10 cellular contexts compared by ENCODE assay signal in the genomic region with DNA sequence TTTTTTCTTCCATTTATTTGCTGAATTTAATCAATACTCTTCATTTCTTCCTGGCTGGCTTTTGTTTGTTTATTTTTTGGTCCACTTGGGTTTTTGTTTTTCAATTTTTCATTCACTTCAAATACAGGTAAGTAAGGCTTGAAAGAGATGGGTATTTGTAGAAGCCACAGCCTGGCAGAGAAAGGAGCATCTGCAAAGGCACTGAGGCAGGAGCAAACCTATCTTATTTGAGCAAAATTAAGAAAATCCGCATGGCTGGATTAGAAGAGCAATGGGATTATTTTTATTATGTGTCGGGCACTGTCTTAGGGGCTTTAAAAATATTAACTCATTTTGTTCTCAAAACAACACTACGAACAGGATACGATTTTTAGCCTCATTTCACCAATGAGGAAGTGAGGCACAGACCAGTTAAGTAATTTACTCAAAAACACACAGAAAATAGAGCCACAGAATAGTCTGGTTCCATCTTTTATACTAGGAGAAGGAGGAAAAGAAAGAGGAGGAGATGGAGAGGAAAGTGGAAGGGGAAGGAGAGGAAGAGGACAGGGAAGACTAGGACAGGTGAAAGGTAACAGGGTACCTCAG. TPM values are rescaled to one million over a fixed set of nuclear protein-coding genes. Genes with fewer than 3 reads are reported as not detected.
DNase-seq lines count a peak whose midpoint lies in the region; ATAC-seq, FAIRE-seq and TF ChIP-seq lines count a peak whose summit lies in the region.
"Had no signal": no experiment of that assay in that cellular context is flagged by ENCODE, and none has a peak within 500 bp of the region (broad histone marks: within the 10 kb centered on the region; RNA-seq: fewer than 3 reads in every experiment).

No MANE protein-coding gene starts in this region.

- no peak for FAIRE-seq in urothelium cell line (lab: Jason Lieb, UNC)

- DNase-seq in CD14-positive monocyte (ENCODE audit: low spot score) (no peak), HCEC 1CT (peak; percentile 0), WTC11 (ENCODE audit: low spot score) (no peak), immature natural killer cell (no peak), NCI-H2107 (lab: John Stamatoyannopoulos, UW) (no peak), urothelium cell line (ENCODE audit: low spot score) (no peak), mesothelial cell of epicardium (ENCODE audit: low spot score in 2 of 2, unreplicated experiment in 2 of 2) (no peak), COLO668 (lab: John Stamatoyannopoulos, UW; ENCODE audit: unreplicated experiment) (no peak)
- DNase-seq: activated gamma-delta T cell, glutamatergic neuron had no signal

- H3K9me3 Mint-ChIP-seq in CD14-positive monocyte (peaks cover 0 to 3% (median 0%) of the 10 kb centered on the region in 7 donors), WTC11 (peaks cover 3% of the 10 kb centered on the region; the same call in 1 of the 2 replicates), immature natural killer cell (no peaks in the 10 kb centered on the region), mesothelial cell of epicardium (no peaks in the 10 kb centered on the region)

- H3K27me3 Mint-ChIP-seq in CD14-positive monocyte (ENCODE audit: low read depth in 3 of 3) (peaks cover 0 to 6% (median 0%) of the 10 kb centered on the region in 3 donors), WTC11 (ENCODE audit: low read depth) (no peaks in the 10 kb centered on the region), immature natural killer cell (ENCODE audit: low read depth in 3 of 3) (peaks cover 2 to 13% (median 2%) of the 10 kb centered on the region in 3 donors), mesothelial cell of epicardium (ENCODE audit: low read depth) (no peaks in the 10 kb centered on the region)

- ATAC-seq in WTC11: no peak

- H3K4me3 Mint-ChIP-seq in CD14-positive monocyte (peak overlapping the region; percentile 42 to 81), WTC11 (no peak overlapping the region), immature natural killer cell (peak overlapping the region; percentile 42 to 73 (median 58)), mesothelial cell of epicardium (no peak overlapping the region)

- intact Hi-C loops in CD14-positive monocyte (cut with micrococcal nuclease): loop anchor here in 1 of 2 donors (10.0 kb wide), 1 partner anchor 139 kb away; no protein-coding TSS in a partner anchor

- H3K36me3 Mint-ChIP-seq in CD14-positive monocyte (no peaks in the 10 kb centered on the region), WTC11 (no peaks in the 10 kb centered on the region), immature natural killer cell (no peaks in the 10 kb centered on the region), mesothelial cell of epicardium (no peaks in the 10 kb centered on the region)

- peaks cover 73% of the 10 kb centered on the region for H3K4me1 Mint-ChIP-seq in CD14-positive monocyte
- peaks cover 24% of the 10 kb centered on the region for H3K4me1 Mint-ChIP-seq in WTC11
- peaks cover 68 to 69% of the 10 kb centered on the region in 2 donors for H3K4me1 Mint-ChIP-seq in immature natural killer cell
- H3K4me1 Mint-ChIP-seq in mesothelial cell of epicardium: peaks cover 51% of the 10 kb centered on the region

- POLR2A ChIA-PET in WTC11 (lab: Charles Lee): no interaction called here

- CTCF ChIA-PET in WTC11 (lab: Charles Lee): interaction anchor here (1.2 kb wide), 1 partner anchor 59 kb away, joined by 7 read pairs; no protein-coding TSS in a partner anchor

- TF ChIP-seq CTCF in CD14-positive monocyte (IDR thresholded peaks at IDR 0.05): no peak
- TF ChIP-seq CTCF in WTC11 (IDR thresholded peaks at IDR 0.05): no peak
- TF ChIP-seq CTCF in mesothelial cell of epicardium (IDR thresholded peaks at IDR 0.05; ENCODE audit: unreplicated experiment): no peak

- H3K27ac Mint-ChIP-seq in CD14-positive monocyte (peak overlapping the region; percentile 87 to 95 (median 92)), WTC11 (peak overlapping the region; percentile 41; the same call in 1 of the 2 replicates), immature natural killer cell (peak overlapping the region; percentile 60 to 88 (median 76)), mesothelial cell of epicardium (no peak overlapping the region)

TF ChIP-seq in WTC11, 78 proteins besides CTCF, POLR2A, EP300 and RAD21:
- TF ChIP-seq ESRRA (CRISPR knock-in tag; IDR thresholded peaks at IDR 0.05; ENCODE audit: borderline replicate concordance) (no peak), RORB (CRISPR knock-in tag; IDR thresholded peaks at IDR 0.05) (no peak), GTF2I (CRISPR knock-in tag; conservative IDR thresholded peaks at IDR 0.05) (no peak), PRRX2 (CRISPR knock-in tag; IDR thresholded peaks at IDR 0.05) (no peak)
TF ChIP-seq in WTC11: peak in this region for 0.

RNA-seq across cellular contexts. Expression of gene CCDC80, which starts 35.1 kb away (rescaled TPM):
- polyA plus RNA-seq in CD14-positive monocyte: under 1 TPM in 1 of 2 donors, not detected in 1; 0.05 TPM
- 5.0 to 10.9 TPM (median 5.2 TPM) in 3 replicates for total RNA-seq in WTC11 (2021)
- under 1 TPM in 1 of 3 donors, not detected in 2; 0.20 TPM for polyA plus RNA-seq in immature natural killer cell
- 126 to 134 TPM (median 133 TPM) in 3 replicates for total RNA-seq in mesothelial cell of epicardium

Comparison
In these comparisons a context has a peak if more than half of its experiments do, and no peak if none do; other contexts are left out.
1. H3K4me3 Mint-ChIP-seq: peak in CD14-positive monocyte (2 of 2) and immature natural killer cell (5 of 5); none in WTC11 (single experiment) and mesothelial cell of epicardium (single experiment).
2. RNA of gene CCDC80, which starts 35.1 kb away (total RNA-seq): 126 to 134 TPM in mesothelial cell of epicardium; 5.0 to 10.9 TPM in WTC11; every median in the first group is over 10 times any median in the second.